1 cellular context compared by ENCODE assay signal in genomic region chr14:69214376-69214775, GRCh38.
TF ChIP-seq lines count a peak whose summit lies in the region.

No MANE protein-coding gene starts in this region.

TF ChIP-seq in IMR-90, 13 proteins besides CTCF, POLR2A, EP300 and RAD21 (continued from another document):
- no peak for TF ChIP-seq RCOR1 (IDR thresholded peaks at IDR 0.05; ENCODE audit: insufficient replicate concordance, low read length)
